In genomic region chr4:186717556-186717955, GRCh38 we compare ENCODE assay signal across 22 cellular contexts. TPM values are rescaled to one million over a fixed set of nuclear protein-coding genes. Genes with fewer than 3 reads are reported as not detected.
"Had no signal": no experiment of that assay in that cellular context is flagged by ENCODE, and none has a peak within 500 bp of the region (broad histone marks: within the 10 kb centered on the region; RNA-seq: fewer than 3 reads in every experiment).

No MANE protein-coding gene starts in this region.

- H3K36me3 Mint-ChIP-seq: T-cell had no signal

- H3K27ac Mint-ChIP-seq: activated naive CD8-positive, alpha-beta T cell; activated T-helper 2 cell treated with anti-CD3 and anti-CD28 coated beads, Interferon-gamma antibody, Interleukin-2, Interleukin-4, amounts not matched to agents 10 μg/mL and 5 μg/mL and 100 μg/mL, durations not matched to agents 14 hours and 24 hours and 36 hours; natural killer cell treated with Interleukin-12 subunit alpha and Interleukin-12 subunit beta and Interleukin-15 and Interleukin-18, amount 100 ng/mL, for 72 hours; T-cell; T-helper 2 cell treated with Interferon-gamma antibody and Interleukin-4, amounts not matched to agents 5 μg/mL and 100 μg/mL, for 36 hours had no signal

- H3K79me2 ChIP-seq: parathyroid adenoma had no signal

- H3K36me3 ChIP-seq: adrenal gland, ascending aorta, gastrocnemius medialis, spleen, upper lobe of left lung, WERI-Rb-1 had no signal

- ATAC-seq: activated T-cell treated with anti-CD3 and anti-CD28 coated beads, Interleukin-2, amount 50 U/mL, for 4 hours; gastrocnemius medialis; left cardiac atrium; natural killer cell treated with Interleukin-12 subunit alpha and Interleukin-12 subunit beta and Interleukin-15 and Interleukin-18, amount 100 ng/mL, for 72 hours; SK-N-SH treated with all-trans-retinoic acid at 6 μM for 48 hours; T-cell had no signal

- H3K9me3 ChIP-seq: adrenal gland, testis had no signal

- H3K4me1 ChIP-seq: adrenal gland, ascending aorta, gastrocnemius medialis, parathyroid adenoma had no signal

- H3K27ac ChIP-seq: adrenal gland, ascending aorta, gastrocnemius medialis, parathyroid adenoma, spleen, testis, upper lobe of left lung, WERI-Rb-1 had no signal

- H3K4me3 Mint-ChIP-seq: activated naive CD8-positive, alpha-beta T cell; activated T-cell treated with anti-CD3 and anti-CD28 coated beads, Interleukin-2, amount 50 U/mL, for 4 hours; natural killer cell treated with Interleukin-12 subunit alpha and Interleukin-12 subunit beta and Interleukin-15 and Interleukin-18, amount 100 ng/mL, for 72 hours; T-cell; T-helper 2 cell treated with Interferon-gamma antibody and Interleukin-4, amounts not matched to agents 5 μg/mL and 100 μg/mL, for 36 hours had no signal

- DNase-seq: activated CD4-positive, alpha-beta T cell treated with anti-CD3 and anti-CD28 coated beads for 1 hour; activated naive CD4-positive, alpha-beta T cell; activated T-cell treated with anti-CD3 and anti-CD28 coated beads, Interleukin-2, amount 50 U/mL, for 4 hours; adrenal gland; effector CD4-positive, alpha-beta T cell; gastrocnemius medialis; left cardiac atrium; midbrain; spleen; stimulated activated CD4-positive, alpha-beta T cell treated with anti-CD3 and anti-CD28 coated beads, Interleukin-4, amount 100 ng/mL, for 1 hour; stimulated activated naive CD4-positive, alpha-beta T cell; T-cell; testis; upper lobe of left lung; WERI-Rb-1 had no signal

- H3K9ac ChIP-seq: parathyroid adenoma had no signal

- H3K4me3 ChIP-seq: adrenal gland, ascending aorta, gastrocnemius medialis, spleen, testis, upper lobe of left lung had no signal

- H2AFZ ChIP-seq: parathyroid adenoma had no signal

- H3K27me3 ChIP-seq: ascending aorta, testis, upper lobe of left lung had no signal

RNA-seq across cellular contexts. Expression of gene FAT1, which starts 6.1 kb away (rescaled TPM):
- total RNA-seq: natural killer cell treated with Interleukin-12 subunit alpha and Interleukin-12 subunit beta and Interleukin-15 and Interleukin-18, amount 100 ng/mL, for 72 hours had no signal
